In the genomic region with DNA sequence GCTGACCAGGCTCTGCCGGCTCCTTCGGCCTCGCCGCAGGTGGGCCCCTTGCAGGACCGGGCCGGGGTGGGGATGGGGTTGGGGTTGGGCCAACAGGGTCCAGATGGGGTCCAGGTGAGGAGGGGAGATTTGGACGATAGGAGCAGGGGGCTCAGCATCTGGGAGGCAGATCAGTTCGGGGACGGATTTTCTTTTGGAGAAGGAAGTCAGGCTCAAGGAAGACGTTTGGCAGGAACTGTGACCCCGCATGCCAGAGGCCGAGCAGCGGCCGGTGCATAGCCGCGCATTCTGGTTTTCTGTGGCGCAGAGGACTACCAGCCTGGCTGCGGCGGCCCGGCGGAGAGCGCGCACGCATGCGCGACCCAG, we compare ENCODE assay signal across 7 cellular contexts. TPM values are rescaled to one million over a fixed set of nuclear protein-coding genes. Genes with fewer than 3 reads are reported as not detected.
DNase-seq lines count a peak whose midpoint lies in the region; ATAC-seq, FAIRE-seq and TF ChIP-seq lines count a peak whose summit lies in the region.
"Had no signal": no experiment of that assay in that cellular context is flagged by ENCODE, and none has a peak within 500 bp of the region (broad histone marks: within the 10 kb centered on the region; RNA-seq: fewer than 3 reads in every experiment).

No MANE protein-coding gene starts in this region.

- H3K27ac Mint-ChIP-seq in dendritic cell treated with granulocyte-macrophage colony-stimulating factor and Interleukin-4, amounts not matched to agents 40 ng/mL and 50 ng/mL, for 4 days = peak overlapping the region; percentile 99

- no peak for TF ChIP-seq CTCF in prostate gland (IDR thresholded peaks at IDR 0.05)
- no peak for TF ChIP-seq CTCF in D721Med (IDR thresholded peaks at IDR 0.05; ENCODE audit: insufficient read depth, missing control alignments)

- H3K36me3 ChIP-seq in prostate gland = peaks cover 10 to 20% of the 10 kb centered on the region in 2 donors

- peak overlapping the region; percentile 91 to 97 for H3K27ac ChIP-seq in prostate gland

- H3K4me1 Mint-ChIP-seq in dendritic cell treated with granulocyte-macrophage colony-stimulating factor and Interleukin-4, amounts not matched to agents 40 ng/mL and 50 ng/mL, for 4 days (ENCODE audit: low read depth) = peaks cover 45% of the 10 kb centered on the region

- H3K27me3 ChIP-seq in prostate gland (replicated peaks; ENCODE audit: insufficient read depth) = no peaks in the 10 kb centered on the region

- TF ChIP-seq POLR2A in prostate gland (IDR thresholded peaks at IDR 0.05) = no peak

- intact Hi-C loops in dendritic cell treated with granulocyte-macrophage colony-stimulating factor and Interleukin-4, amounts not matched to agents 40 ng/mL and 50 ng/mL, for 4 days (cut with micrococcal nuclease) = loop anchor here (1.0 kb wide), 2 partner anchors 11 to 28 kb away; a partner anchor contains a TSS
- intact Hi-C loops in prostate gland (cut with DNase I) = loop anchor here (5.0 to 10.0 kb wide), 2 partner anchors 58 to 590 kb away; partner anchors contain the start of genes FBRS, MAPK3 and PRR14

- peak overlapping the region; percentile 86 to 98 for H3K4me3 ChIP-seq in prostate gland

- H3K27me3 Mint-ChIP-seq in dendritic cell treated with granulocyte-macrophage colony-stimulating factor and Interleukin-4, amounts not matched to agents 40 ng/mL and 50 ng/mL, for 4 days = no peaks in the 10 kb centered on the region

- 0% methylated on average over 26 of the region's 26 CpGs for WGBS in prostate gland

- peak; percentile 4 for ATAC-seq in HG03521 (IDR thresholded peaks at IDR 0.05; ENCODE audit: unreplicated experiment)

- peak overlapping the region; percentile 95 for H3K4me3 Mint-ChIP-seq in dendritic cell treated with granulocyte-macrophage colony-stimulating factor and Interleukin-4, amounts not matched to agents 40 ng/mL and 50 ng/mL, for 4 days

- H3K4me1 ChIP-seq in prostate gland (replicated peaks) = peaks cover 41% of the 10 kb centered on the region

- peaks cover 62% of the 10 kb centered on the region for H3K36me3 Mint-ChIP-seq in dendritic cell treated with granulocyte-macrophage colony-stimulating factor and Interleukin-4, amounts not matched to agents 40 ng/mL and 50 ng/mL, for 4 days (ENCODE audit: low read depth)

- DNase-seq in prostate gland (ENCODE audit: low spot score) = no peak
- no peak for DNase-seq in effector CD8-positive, alpha-beta T cell (lab: John Stamatoyannopoulos, UW)
- no peak for DNase-seq in D721Med (ENCODE audit: insufficient read length, low spot score)
- DNase-seq in HCEC 1CT = no peak

- no peaks in the 10 kb centered on the region for H3K9me3 ChIP-seq in prostate gland

- no peaks in the 10 kb centered on the region for H3K9me3 Mint-ChIP-seq in dendritic cell treated with granulocyte-macrophage colony-stimulating factor and Interleukin-4, amounts not matched to agents 40 ng/mL and 50 ng/mL, for 4 days

- FAIRE-seq in D721Med (lab: Jason Lieb, UNC) = no peak
- FAIRE-seq: colon had no signal

RNA-seq across cellular contexts. Expression of gene ALDOA, which starts 0.8 kb away (rescaled TPM):
- total RNA-seq in prostate gland = 100 to 1,000 TPM; 884 to 943 TPM

RNA-seq across cellular contexts. Expression of gene PPP4C, which starts 11.1 kb away (rescaled TPM):
- 10 to 100 TPM; 67.8 to 85.4 TPM for total RNA-seq in prostate gland

RNA-seq across cellular contexts. Expression of gene TBX6, which starts 27.0 kb away (rescaled TPM):
- total RNA-seq in prostate gland = 1 to 10 TPM; 1.5 to 2.5 TPM

RNA-seq across cellular contexts. Expression of gene YPEL3, which starts 31.3 kb away (rescaled TPM):
- total RNA-seq in prostate gland = 100 to 1,000 TPM; 150 to 164 TPM

RNA-seq across cellular contexts. Expression of gene TLCD3B, which starts 33.7 kb away (rescaled TPM):
- total RNA-seq in prostate gland = 10 to 100 TPM in 1 of 2 donors, under 1 TPM in 1; 0.46 to 17.2 TPM
